ENCODE assay signal across 10 cellular contexts in genomic region chr7:144842377-144842851, GRCh38. TPM values are rescaled to one million over a fixed set of nuclear protein-coding genes. Genes with fewer than 3 reads are reported as not detected.
DNase-seq lines count a peak whose midpoint lies in the region; ATAC-seq and TF ChIP-seq lines count a peak whose summit lies in the region.
"Had no signal": no experiment of that assay in that cellular context is flagged by ENCODE, and none has a peak within 500 bp of the region (broad histone marks: within the 10 kb centered on the region; RNA-seq: fewer than 3 reads in every experiment).

No MANE protein-coding gene starts in this region.

- no peak for TF ChIP-seq EP300 in esophagus muscularis mucosa (IDR thresholded peaks at IDR 0.05)

- H3K9ac ChIP-seq in neural progenitor cell: no peak overlapping the region

- no peak overlapping the region for H3K4me3 Mint-ChIP-seq in neural progenitor cell
- H3K4me3 Mint-ChIP-seq in mesothelial cell of epicardium: no peak overlapping the region

- H3K27ac ChIP-seq in neural progenitor cell: no peak overlapping the region
- H3K27ac ChIP-seq in esophagus muscularis mucosa (replicated peaks in 1 of 4): peak overlapping the region in 1 of 4 donors; percentile 3
- H3K27ac ChIP-seq: thyroid gland had no signal

- H3K4me3 ChIP-seq in neural progenitor cell: no peak overlapping the region
- H3K4me3 ChIP-seq in esophagus muscularis mucosa: no peak overlapping the region
- H3K4me3 ChIP-seq: thyroid gland had no signal

- H3K36me3 Mint-ChIP-seq in neural progenitor cell (no peaks in the 10 kb centered on the region), mesothelial cell of epicardium (peaks cover 4% of the 10 kb centered on the region)

- H3K27me3 Mint-ChIP-seq in neural progenitor cell (ENCODE audit: insufficient read depth, low read depth) (no peaks in the 10 kb centered on the region), mesothelial cell of epicardium (ENCODE audit: low read depth) (no peaks in the 10 kb centered on the region)

- H2AFZ ChIP-seq in neural progenitor cell (replicated peaks): peak overlapping the region; percentile 77

- no peak for TF ChIP-seq CTCF in neural progenitor cell (IDR thresholded peaks at IDR 0.05)
- no peak for TF ChIP-seq CTCF in mesothelial cell of epicardium (IDR thresholded peaks at IDR 0.05; ENCODE audit: unreplicated experiment)
- no peak for TF ChIP-seq CTCF in esophagus muscularis mucosa (IDR thresholded peaks at IDR 0.05)

- H3K9me3 Mint-ChIP-seq in neural progenitor cell (peaks cover 5% of the 10 kb centered on the region), mesothelial cell of epicardium (peaks cover 34% of the 10 kb centered on the region)

- 67% methylated on average over 6 of the region's 6 CpGs for WGBS in esophagus muscularis mucosa

- peak; percentile 76 for DNase-seq in NCI-H226
- DNase-seq in dermis blood vessel endothelial cell: peak; percentile 85
- DNase-seq in neural progenitor cell (ENCODE audit: low spot score): peak; percentile 66
- no peak for DNase-seq in mesothelial cell of epicardium (ENCODE audit: low spot score in 2 of 2, unreplicated experiment in 2 of 2)
- no peak for DNase-seq in COLO829 (ENCODE audit: low spot score)
- DNase-seq in esophagus muscularis mucosa (ENCODE audit: extremely low spot score): no peak

- intact Hi-C loops in esophagus muscularis mucosa (cut with DNase I): no loop called here

- no peak for TF ChIP-seq POLR2A in esophagus muscularis mucosa (IDR thresholded peaks at IDR 0.05; ENCODE audit: low read depth)

- H3F3A ChIP-seq in neural progenitor cell (ENCODE audit: low read depth): no peaks in the 10 kb centered on the region

- H3K4me1 ChIP-seq in neural progenitor cell (peaks cover 10% of the 10 kb centered on the region), esophagus muscularis mucosa (no peaks in the 10 kb centered on the region)
- H3K4me1 ChIP-seq: thyroid gland had no signal

- no peaks in the 10 kb centered on the region for H3K79me2 ChIP-seq in neural progenitor cell (ENCODE audit: low read depth)

- ATAC-seq in GM18873 (IDR thresholded peaks at IDR 0.05; ENCODE audit: low FRiP score, unreplicated experiment): peak; percentile 85
- peak; percentile 93 for ATAC-seq in HG02642 (IDR thresholded peaks at IDR 0.05; ENCODE audit: poor library complexity, unreplicated experiment)
- ATAC-seq: Panc1 had no signal

- no peak overlapping the region for H3K27ac Mint-ChIP-seq in neural progenitor cell
- H3K27ac Mint-ChIP-seq in mesothelial cell of epicardium: no peak overlapping the region

- no peaks in the 10 kb centered on the region for H3K27me3 ChIP-seq in neural progenitor cell
- peaks cover 0 to 4% (median 0%) of the 10 kb centered on the region in 4 donors for H3K27me3 ChIP-seq in esophagus muscularis mucosa
- H3K27me3 ChIP-seq: thyroid gland had no signal

- H3K9me3 ChIP-seq in neural progenitor cell (ENCODE audit: low read depth) (no peaks in the 10 kb centered on the region), esophagus muscularis mucosa (peaks cover 0 to 18% (median 0%) of the 10 kb centered on the region in 4 donors)
- H3K9me3 ChIP-seq: thyroid gland had no signal

- H3K36me3 ChIP-seq in neural progenitor cell (no peaks in the 10 kb centered on the region), esophagus muscularis mucosa (no peaks in the 10 kb centered on the region)
- H3K36me3 ChIP-seq: thyroid gland had no signal

- no peaks in the 10 kb centered on the region for H4K20me1 ChIP-seq in neural progenitor cell (ENCODE audit: low read depth)

- H3K4me2 ChIP-seq in neural progenitor cell: peak overlapping the region; percentile 27

- peaks cover 2% of the 10 kb centered on the region for H3K4me1 Mint-ChIP-seq in neural progenitor cell
- H3K4me1 Mint-ChIP-seq in mesothelial cell of epicardium: peaks cover 3% of the 10 kb centered on the region

RNA-seq across cellular contexts. Expression of gene TPK1, which starts 6.6 kb away (rescaled TPM):
- 14.8 and 24.1 TPM in 2 replicates for total RNA-seq in dermis blood vessel endothelial cell
- total RNA-seq in neural progenitor cell (ENCODE audit: low replicate concordance): 4.8 and 14.5 TPM in 2 replicates
- total RNA-seq in mesothelial cell of epicardium: 3.3 to 3.9 TPM (median 3.4 TPM) in 3 replicates
- total RNA-seq in esophagus muscularis mucosa: 1 to 10 TPM; 2.7 to 4.3 (median 3.4) TPM

Comparison
In these comparisons a context has a peak if more than half of its experiments do, and no peak if none do; other contexts are left out.
1. DNase-seq: peak in NCI-H226 (single experiment), dermis blood vessel endothelial cell (single experiment) and neural progenitor cell (single experiment); none in mesothelial cell of epicardium (0 of 2), COLO829 (single experiment) and esophagus muscularis mucosa (single experiment).